1 cellular context compared by ENCODE assay signal in the genomic region with DNA sequence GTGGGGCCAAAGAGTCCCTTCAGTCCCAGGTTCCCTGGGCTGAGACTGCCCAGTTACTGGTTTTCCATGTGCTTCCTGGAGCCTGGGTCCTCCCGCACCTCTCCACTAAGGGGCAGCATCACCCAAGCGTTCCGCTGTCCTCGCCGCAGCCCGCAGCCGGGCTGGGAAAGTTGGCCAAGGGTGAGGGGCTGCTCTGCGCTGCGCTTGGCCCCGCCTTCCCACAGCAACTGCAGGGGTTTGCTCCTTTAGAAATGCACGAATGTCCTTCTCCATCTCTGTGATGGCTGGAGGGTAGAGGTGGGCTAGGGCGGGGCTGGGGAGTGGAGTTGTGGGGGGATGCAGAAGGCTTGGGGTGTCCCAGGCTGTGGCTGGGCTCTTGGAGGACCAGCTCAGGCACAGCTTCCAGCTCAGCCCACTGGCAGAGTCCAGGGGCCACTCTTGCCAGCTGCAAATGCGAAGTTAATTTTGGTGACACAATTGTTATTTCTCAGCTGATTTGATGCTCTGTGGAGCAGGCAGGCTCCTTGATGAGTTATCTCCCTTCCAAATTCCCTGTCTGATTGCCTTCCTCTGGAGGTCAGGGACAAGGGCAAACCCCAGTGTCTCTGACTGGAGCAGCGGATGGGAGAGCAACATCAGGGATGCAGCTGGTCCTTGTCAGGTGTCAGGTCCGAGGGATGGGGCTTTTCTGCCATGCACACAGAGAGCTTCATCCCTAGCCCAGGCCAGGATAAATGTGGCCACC.
A peak's percentile ranks its signal among the peaks of the same experiment; 100 is the strongest.
TF ChIP-seq lines count a peak whose summit lies in the region.

No MANE protein-coding gene starts in this region.

TF ChIP-seq in HepG2, 621 proteins besides CTCF, POLR2A, EP300 and RAD21 (continued from another document):
- TF ChIP-seq ZNF546 (CRISPR knock-in tag; conservative IDR thresholded peaks at IDR 0.05), result peak; percentile 85; the same call in 1 of the 2 replicates
- TF ChIP-seq KDM5B (CRISPR knock-in tag; IDR thresholded peaks at IDR 0.05; ENCODE audit: borderline replicate concordance), result peak; percentile 92
